Comparison of ENCODE assay signal across 1 cellular context in the genomic region with DNA sequence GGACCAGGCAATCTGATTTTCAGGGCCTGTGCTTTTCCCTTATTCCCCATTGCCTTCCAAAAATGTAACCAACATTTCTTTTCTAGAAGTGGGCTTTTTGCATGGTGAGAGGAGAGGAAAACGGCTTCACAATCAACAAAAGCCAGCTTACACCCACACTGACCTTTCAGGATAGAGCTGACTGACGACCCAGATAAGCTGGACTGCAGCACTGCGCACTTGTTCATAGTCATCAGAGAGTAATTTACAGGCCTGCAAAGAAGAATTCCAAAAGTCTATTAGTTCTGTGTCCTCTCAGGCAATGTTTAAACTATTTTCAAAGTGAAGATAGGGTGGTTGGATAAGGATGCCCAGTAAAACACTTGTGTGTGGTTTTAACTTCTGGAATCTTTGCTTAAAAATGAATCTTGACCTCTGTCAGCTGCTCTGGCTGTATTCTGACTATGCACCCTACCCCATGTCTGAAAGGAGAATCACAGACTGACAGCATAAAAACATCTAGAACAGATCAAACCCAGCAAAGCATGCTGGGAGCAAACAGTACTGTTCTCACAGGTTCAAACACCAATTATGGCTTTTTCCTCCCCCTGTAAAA.
TF ChIP-seq lines count a peak whose summit lies in the region.
"Not testable (repeated sequence)": the region's sequence is repeated elsewhere in the genome, so short reads cannot be mapped to it uniquely, and the experiment has no call there.

No MANE protein-coding gene starts in this region.

TF ChIP-seq in K562, 482 proteins besides CTCF, POLR2A, EP300 and RAD21:
- peak; percentile 70; the same call in 1 of the 2 replicates for TF ChIP-seq SMARCC2 (IDR thresholded peaks at IDR 0.05; ENCODE audit: low read depth)
- peak; percentile 85 for TF ChIP-seq DPF2 (IDR thresholded peaks at IDR 0.05)
- peak; percentile 68 for TF ChIP-seq MEIS2 (IDR thresholded peaks at IDR 0.05; ENCODE audit: partially characterized antibody)
- TF ChIP-seq FOXM1 (IDR thresholded peaks at IDR 0.05; ENCODE audit: low read depth) = peak; percentile 38; the same call in 1 of the 2 replicates
- TF ChIP-seq FOXM1 (CRISPR knock-in tag; IDR thresholded peaks at IDR 0.05; ENCODE audit: low read depth); TEAD4 (CRISPR knock-in tag; IDR thresholded peaks at IDR 0.05; ENCODE audit: borderline replicate concordance): not testable (repeated sequence)
- peak; percentile 83 for TF ChIP-seq CBFA2T2 (conservative IDR thresholded peaks at IDR 0.05)
- TF ChIP-seq SMARCE1 (IDR thresholded peaks at IDR 0.05) = peak; percentile 31; the same call in 1 of the 2 replicates
- 0 out of 2 replicates have a peak, but pooled peaks have one; percentile 25 for TF ChIP-seq PML (IDR thresholded peaks at IDR 0.05; ENCODE audit: low read length)
- TF ChIP-seq, protein P1, sequence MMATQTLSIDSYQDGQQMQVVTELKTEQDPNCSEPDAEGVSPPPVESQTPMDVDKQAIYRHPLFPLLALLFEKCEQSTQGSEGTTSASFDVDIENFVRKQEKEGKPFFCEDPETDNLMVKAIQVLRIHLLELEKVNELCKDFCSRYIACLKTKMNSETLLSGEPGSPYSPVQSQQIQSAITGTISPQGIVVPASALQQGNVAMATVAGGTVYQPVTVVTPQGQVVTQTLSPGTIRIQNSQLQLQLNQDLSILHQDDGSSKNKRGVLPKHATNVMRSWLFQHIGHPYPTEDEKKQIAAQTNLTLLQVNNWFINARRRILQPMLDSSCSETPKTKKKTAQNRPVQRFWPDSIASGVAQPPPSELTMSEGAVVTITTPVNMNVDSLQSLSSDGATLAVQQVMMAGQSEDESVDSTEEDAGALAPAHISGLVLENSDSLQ (IDR thresholded peaks at IDR 0.05) = peak; percentile 38; the same call in 1 of the 2 replicates
- peak; percentile 86 for TF ChIP-seq TCF3 (CRISPR knock-in tag; IDR thresholded peaks at IDR 0.05)
- 0 out of 2 replicates have a peak, but pooled peaks have one; percentile 37 for TF ChIP-seq CREM (IDR thresholded peaks at IDR 0.05; ENCODE audit: low read depth)
- TF ChIP-seq NFE2 (IDR thresholded peaks at IDR 0.05; ENCODE audit: low read depth) = peak; percentile 16; the same call in 1 of the 2 replicates
- TF ChIP-seq NFIC (IDR thresholded peaks at IDR 0.05) = peak; percentile 59
- peak; percentile 38 to 56; a peak in 3 of 4 replicates for TF ChIP-seq NRF1 (conservative IDR thresholded peaks at IDR 0.05 in 1 of 2, IDR thresholded peaks at IDR 0.05 in 1 of 2)
- TF ChIP-seq POLR2AphosphoS5 (IDR thresholded peaks at IDR 0.05; ENCODE audit: control insufficient read depth, insufficient read depth, low read depth, low read length) = peak; percentile 49; the same call in 1 of the 2 replicates
- TF ChIP-seq, protein P2, sequence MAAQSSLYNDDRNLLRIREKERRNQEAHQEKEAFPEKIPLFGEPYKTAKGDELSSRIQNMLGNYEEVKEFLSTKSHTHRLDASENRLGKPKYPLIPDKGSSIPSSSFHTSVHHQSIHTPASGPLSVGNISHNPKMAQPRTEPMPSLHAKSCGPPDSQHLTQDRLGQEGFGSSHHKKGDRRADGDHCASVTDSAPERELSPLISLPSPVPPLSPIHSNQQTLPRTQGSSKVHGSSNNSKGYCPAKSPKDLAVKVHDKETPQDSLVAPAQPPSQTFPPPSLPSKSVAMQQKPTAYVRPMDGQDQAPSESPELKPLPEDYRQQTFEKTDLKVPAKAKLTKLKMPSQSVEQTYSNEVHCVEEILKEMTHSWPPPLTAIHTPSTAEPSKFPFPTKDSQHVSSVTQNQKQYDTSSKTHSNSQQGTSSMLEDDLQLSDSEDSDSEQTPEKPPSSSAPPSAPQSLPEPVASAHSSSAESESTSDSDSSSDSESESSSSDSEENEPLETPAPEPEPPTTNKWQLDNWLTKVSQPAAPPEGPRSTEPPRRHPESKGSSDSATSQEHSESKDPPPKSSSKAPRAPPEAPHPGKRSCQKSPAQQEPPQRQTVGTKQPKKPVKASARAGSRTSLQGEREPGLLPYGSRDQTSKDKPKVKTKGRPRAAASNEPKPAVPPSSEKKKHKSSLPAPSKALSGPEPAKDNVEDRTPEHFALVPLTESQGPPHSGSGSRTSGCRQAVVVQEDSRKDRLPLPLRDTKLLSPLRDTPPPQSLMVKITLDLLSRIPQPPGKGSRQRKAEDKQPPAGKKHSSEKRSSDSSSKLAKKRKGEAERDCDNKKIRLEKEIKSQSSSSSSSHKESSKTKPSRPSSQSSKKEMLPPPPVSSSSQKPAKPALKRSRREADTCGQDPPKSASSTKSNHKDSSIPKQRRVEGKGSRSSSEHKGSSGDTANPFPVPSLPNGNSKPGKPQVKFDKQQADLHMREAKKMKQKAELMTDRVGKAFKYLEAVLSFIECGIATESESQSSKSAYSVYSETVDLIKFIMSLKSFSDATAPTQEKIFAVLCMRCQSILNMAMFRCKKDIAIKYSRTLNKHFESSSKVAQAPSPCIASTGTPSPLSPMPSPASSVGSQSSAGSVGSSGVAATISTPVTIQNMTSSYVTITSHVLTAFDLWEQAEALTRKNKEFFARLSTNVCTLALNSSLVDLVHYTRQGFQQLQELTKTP (IDR thresholded peaks at IDR 0.05; ENCODE audit: low read depth in 1 of 2, partially characterized antibody in 2 of 2) = peak in 1 of 2 experiments; percentile 53
- peak; percentile 79 for TF ChIP-seq EGR1 (conservative IDR thresholded peaks at IDR 0.05)
- TF ChIP-seq CBFA2T3 (IDR thresholded peaks at IDR 0.05) = peak; percentile 86
- TF ChIP-seq, protein P3, sequence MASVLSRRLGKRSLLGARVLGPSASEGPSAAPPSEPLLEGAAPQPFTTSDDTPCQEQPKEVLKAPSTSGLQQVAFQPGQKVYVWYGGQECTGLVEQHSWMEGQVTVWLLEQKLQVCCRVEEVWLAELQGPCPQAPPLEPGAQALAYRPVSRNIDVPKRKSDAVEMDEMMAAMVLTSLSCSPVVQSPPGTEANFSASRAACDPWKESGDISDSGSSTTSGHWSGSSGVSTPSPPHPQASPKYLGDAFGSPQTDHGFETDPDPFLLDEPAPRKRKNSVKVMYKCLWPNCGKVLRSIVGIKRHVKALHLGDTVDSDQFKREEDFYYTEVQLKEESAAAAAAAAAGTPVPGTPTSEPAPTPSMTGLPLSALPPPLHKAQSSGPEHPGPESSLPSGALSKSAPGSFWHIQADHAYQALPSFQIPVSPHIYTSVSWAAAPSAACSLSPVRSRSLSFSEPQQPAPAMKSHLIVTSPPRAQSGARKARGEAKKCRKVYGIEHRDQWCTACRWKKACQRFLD (CRISPR knock-in tag; IDR thresholded peaks at IDR 0.05) = 0 out of 2 replicates have a peak, but pooled peaks have one; percentile 30
- peak; percentile 76 for TF ChIP-seq NCOR1 (IDR thresholded peaks at IDR 0.05)
- peak; percentile 66 for TF ChIP-seq MTA2 (IDR thresholded peaks at IDR 0.05; ENCODE audit: low read depth)
- peak; percentile 80 for TF ChIP-seq TAL1 (IDR thresholded peaks at IDR 0.05)
- TF ChIP-seq KDM1A (IDR thresholded peaks at IDR 0.05) = peak; percentile 42 to 50; a peak in 2 of 4 replicates
- 0 out of 2 replicates have a peak, but pooled peaks have one; percentile 17 for TF ChIP-seq SOX6 (IDR thresholded peaks at IDR 0.05)
- TF ChIP-seq RCOR1 (IDR thresholded peaks at IDR 0.05; ENCODE audit: borderline replicate concordance in 1 of 2, low read depth in 2 of 2, low read length in 2 of 2) = 0 out of 4 replicates have a peak, but pooled peaks of 1 of the 2 experiments have one; percentile 3
- TF ChIP-seq GATA2 (CRISPR knock-in tag; IDR thresholded peaks at IDR 0.05) = peak; percentile 75
- peak; percentile 73 for TF ChIP-seq TEAD4 (IDR thresholded peaks at IDR 0.05; ENCODE audit: low read length)
- TF ChIP-seq, protein P4, sequence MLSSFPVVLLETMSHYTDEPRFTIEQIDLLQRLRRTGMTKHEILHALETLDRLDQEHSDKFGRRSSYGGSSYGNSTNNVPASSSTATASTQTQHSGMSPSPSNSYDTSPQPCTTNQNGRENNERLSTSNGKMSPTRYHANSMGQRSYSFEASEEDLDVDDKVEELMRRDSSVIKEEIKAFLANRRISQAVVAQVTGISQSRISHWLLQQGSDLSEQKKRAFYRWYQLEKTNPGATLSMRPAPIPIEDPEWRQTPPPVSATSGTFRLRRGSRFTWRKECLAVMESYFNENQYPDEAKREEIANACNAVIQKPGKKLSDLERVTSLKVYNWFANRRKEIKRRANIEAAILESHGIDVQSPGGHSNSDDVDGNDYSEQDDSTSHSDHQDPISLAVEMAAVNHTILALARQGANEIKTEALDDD (IDR thresholded peaks at IDR 0.05) = peak; percentile 20; the same call in 1 of the 2 replicates
- TF ChIP-seq, protein P5, sequence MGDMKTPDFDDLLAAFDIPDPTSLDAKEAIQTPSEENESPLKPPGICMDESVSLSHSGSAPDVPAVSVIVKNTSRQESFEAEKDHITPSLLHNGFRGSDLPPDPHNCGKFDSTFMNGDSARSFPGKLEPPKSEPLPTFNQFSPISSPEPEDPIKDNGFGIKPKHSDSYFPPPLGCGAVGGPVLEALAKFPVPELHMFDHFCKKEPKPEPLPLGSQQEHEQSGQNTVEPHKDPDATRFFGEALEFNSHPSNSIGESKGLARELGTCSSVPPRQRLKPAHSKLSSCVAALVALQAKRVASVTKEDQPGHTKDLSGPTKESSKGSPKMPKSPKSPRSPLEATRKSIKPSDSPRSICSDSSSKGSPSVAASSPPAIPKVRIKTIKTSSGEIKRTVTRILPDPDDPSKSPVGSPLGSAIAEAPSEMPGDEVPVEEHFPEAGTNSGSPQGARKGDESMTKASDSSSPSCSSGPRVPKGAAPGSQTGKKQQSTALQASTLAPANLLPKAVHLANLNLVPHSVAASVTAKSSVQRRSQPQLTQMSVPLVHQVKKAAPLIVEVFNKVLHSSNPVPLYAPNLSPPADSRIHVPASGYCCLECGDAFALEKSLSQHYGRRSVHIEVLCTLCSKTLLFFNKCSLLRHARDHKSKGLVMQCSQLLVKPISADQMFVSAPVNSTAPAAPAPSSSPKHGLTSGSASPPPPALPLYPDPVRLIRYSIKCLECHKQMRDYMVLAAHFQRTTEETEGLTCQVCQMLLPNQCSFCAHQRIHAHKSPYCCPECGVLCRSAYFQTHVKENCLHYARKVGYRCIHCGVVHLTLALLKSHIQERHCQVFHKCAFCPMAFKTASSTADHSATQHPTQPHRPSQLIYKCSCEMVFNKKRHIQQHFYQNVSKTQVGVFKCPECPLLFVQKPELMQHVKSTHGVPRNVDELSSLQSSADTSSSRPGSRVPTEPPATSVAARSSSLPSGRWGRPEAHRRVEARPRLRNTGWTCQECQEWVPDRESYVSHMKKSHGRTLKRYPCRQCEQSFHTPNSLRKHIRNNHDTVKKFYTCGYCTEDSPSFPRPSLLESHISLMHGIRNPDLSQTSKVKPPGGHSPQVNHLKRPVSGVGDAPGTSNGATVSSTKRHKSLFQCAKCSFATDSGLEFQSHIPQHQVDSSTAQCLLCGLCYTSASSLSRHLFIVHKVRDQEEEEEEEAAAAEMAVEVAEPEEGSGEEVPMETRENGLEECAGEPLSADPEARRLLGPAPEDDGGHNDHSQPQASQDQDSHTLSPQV (IDR thresholded peaks at IDR 0.05) = 0 out of 2 replicates have a peak, but pooled peaks have one; percentile 23
- TF ChIP-seq SMARCA4 (IDR thresholded peaks at IDR 0.05) = peak; percentile 79
- peak; percentile 44; the same call in 1 of the 2 replicates for TF ChIP-seq STAT5A (IDR thresholded peaks at IDR 0.05; ENCODE audit: borderline replicate concordance, low read length)
- TF ChIP-seq HDAC2 (IDR thresholded peaks at IDR 0.05) = 0 out of 2 replicates have a peak, but pooled peaks have one; percentile 9
- TF ChIP-seq CXXC5 (CRISPR knock-in tag; IDR thresholded peaks at IDR 0.05) = peak; percentile 71
- peak; percentile 6 for TF ChIP-seq DACH1 (IDR thresholded peaks at IDR 0.05; ENCODE audit: partially characterized antibody)
- TF ChIP-seq, protein P6, sequence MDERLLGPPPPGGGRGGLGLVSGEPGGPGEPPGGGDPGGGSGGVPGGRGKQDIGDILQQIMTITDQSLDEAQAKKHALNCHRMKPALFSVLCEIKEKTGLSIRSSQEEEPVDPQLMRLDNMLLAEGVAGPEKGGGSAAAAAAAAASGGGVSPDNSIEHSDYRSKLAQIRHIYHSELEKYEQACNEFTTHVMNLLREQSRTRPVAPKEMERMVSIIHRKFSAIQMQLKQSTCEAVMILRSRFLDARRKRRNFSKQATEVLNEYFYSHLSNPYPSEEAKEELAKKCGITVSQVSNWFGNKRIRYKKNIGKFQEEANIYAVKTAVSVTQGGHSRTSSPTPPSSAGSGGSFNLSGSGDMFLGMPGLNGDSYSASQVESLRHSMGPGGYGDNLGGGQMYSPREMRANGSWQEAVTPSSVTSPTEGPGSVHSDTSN (CRISPR knock-in tag; IDR thresholded peaks at IDR 0.05; ENCODE audit: low read depth) = not testable (repeated sequence)
- TF ChIP-seq, protein P6 (tag; conservative IDR thresholded peaks at IDR 0.05; ENCODE audit: low read depth) = peak; percentile 27; the same call in 1 of the 2 replicates
- TF ChIP-seq ARID1B (IDR thresholded peaks at IDR 0.05) = peak; percentile 87
- TF ChIP-seq, protein P7, sequence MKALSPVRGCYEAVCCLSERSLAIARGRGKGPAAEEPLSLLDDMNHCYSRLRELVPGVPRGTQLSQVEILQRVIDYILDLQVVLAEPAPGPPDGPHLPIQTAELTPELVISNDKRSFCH (CRISPR knock-in tag; IDR thresholded peaks at IDR 0.05) = not testable (repeated sequence)
- TF ChIP-seq, protein P7 (tag; IDR thresholded peaks at IDR 0.05) = peak; percentile 89
TF ChIP-seq in K562: peak in this region for 36; not testable (repeated sequence) for 446.
